22 cellular contexts compared by ENCODE assay signal in the genomic region with DNA sequence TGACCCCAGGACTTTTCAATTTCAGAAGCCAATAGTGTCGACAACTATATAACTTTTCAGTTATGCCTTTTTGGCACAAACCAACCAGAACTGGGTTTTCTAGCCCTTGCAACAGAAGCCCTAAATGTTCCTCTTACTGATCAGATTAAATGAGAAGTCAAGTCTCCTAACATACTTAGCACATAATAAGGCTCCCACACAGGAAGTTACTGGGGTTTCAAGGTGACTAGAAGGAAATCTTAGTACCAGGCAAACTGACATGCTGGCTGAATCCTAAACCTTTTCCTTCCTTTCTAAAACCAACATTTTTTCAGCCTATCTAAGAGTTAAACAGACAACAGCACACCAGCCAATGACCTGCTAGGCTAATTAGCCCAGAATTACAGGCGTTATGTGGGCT.
"Had no signal": no experiment of that assay in that cellular context is flagged by ENCODE, and none has a peak within 500 bp of the region (broad histone marks: within the 10 kb centered on the region; RNA-seq: fewer than 3 reads in every experiment).

No MANE protein-coding gene starts in this region.

- H3K36me3 ChIP-seq: cardiac muscle cell, SJSA1 had no signal

- H3K4me3 ChIP-seq: cardiac muscle cell, SJSA1 had no signal

- H3K27me3 ChIP-seq: cardiac muscle cell, SJSA1 had no signal

- H3K4me1 ChIP-seq: SJSA1 had no signal

- H3K9me3 ChIP-seq: SJSA1 had no signal

- DNase-seq: activated CD4-positive, alpha-beta T cell treated with anti-CD3 and anti-CD28 coated beads for 48 hours; activated CD4-positive, alpha-beta T cell treated with anti-CD3 and anti-CD28 coated beads, Interleukin-2, amount 50 U/mL, for 4 hours; activated CD8-positive, alpha-beta memory T cell treated with anti-CD3 and anti-CD28 coated beads, Interleukin-2, amount 10 ng/mL, durations not matched to agents 7 days and 5 days; activated gamma-delta T cell; activated naive CD4-positive, alpha-beta T cell treated with anti-CD3 and anti-CD28 coated beads for 36 hours; activated T-cell treated with anti-CD3 and anti-CD28 coated beads, Interleukin-2, amount 50 U/mL, for 24 hours; amygdala; MM.1S; NCI-H1105; NCI-H1436; NCI-H1694 treated with DMSO at 0.1 percent for 48 hours; NCI-H2029 treated with DMSO at 0.1 percent for 48 hours; NCI-H345; NCI-H510A; NCI-H69; NK-92 treated with Interleukin-12 subunit alpha and Interleukin-12 subunit beta, amount 100 ng/mL, for 24 hours; OCI-M1; Right ventricle myocardium superior; SW 1271 had no signal

- H3K27ac ChIP-seq: cardiac muscle cell, RWPE1, SJSA1 had no signal
